1 cellular context compared by ENCODE assay signal in genomic region chr9:121028285-121028684, GRCh38. TPM values are rescaled to one million over a fixed set of nuclear protein-coding genes. Genes with fewer than 3 reads are reported as not detected.
"Had no signal": no experiment of that assay in that cellular context is flagged by ENCODE, and none has a peak within 500 bp of the region (broad histone marks: within the 10 kb centered on the region; RNA-seq: fewer than 3 reads in every experiment).

No MANE protein-coding gene starts in this region.

RNA-seq across cellular contexts. Expression of gene C5, which starts 21.8 kb away (rescaled TPM):
- polyA plus RNA-seq: GM23338 had no signal
